ENCODE assay signal across 1 cellular context in genomic region chr17:32350662-32351418, GRCh38.
TF ChIP-seq lines count a peak whose summit lies in the region.

No MANE protein-coding gene starts in this region.

TF ChIP-seq in IMR-90, 13 proteins besides CTCF, POLR2A, EP300 and RAD21 (continued from another document):
- TF ChIP-seq CHD1 (IDR thresholded peaks at IDR 0.05; ENCODE audit: low read depth, low read length) (no peak; the same call in 1 of the 2 replicates), CEBPB (IDR thresholded peaks at IDR 0.05; ENCODE audit: low read depth, low read length) (peak; percentile 28; the same call in 1 of the 2 replicates)
TF ChIP-seq in IMR-90: peak in this region for 1.
